In the genomic region with DNA sequence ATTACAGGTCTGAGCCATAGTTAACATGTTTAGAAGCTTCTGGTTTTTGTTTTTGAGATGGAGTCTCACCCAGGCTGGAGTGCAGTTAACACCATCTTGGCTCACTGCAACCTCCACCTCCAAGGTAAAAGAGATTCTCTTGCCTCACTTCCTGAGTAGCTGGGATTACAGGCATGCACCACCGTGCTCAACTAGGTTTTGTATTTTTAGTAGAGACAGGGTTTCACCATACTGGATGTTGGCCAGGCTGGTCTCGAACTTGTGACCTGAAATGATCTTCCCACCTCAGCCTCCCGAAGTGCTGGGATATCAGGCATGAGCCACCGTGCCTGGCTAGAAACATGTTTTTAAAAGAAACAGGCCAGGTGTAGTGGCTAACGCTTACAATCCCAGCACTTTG, we compare ENCODE assay signal across 19 cellular contexts. TPM values are rescaled to one million over a fixed set of nuclear protein-coding genes. Genes with fewer than 3 reads are reported as not detected.
DNase-seq lines count a peak whose midpoint lies in the region; ATAC-seq and TF ChIP-seq lines count a peak whose summit lies in the region.
"Had no signal": no experiment of that assay in that cellular context is flagged by ENCODE, and none has a peak within 500 bp of the region (broad histone marks: within the 10 kb centered on the region; RNA-seq: fewer than 3 reads in every experiment).

No MANE protein-coding gene starts in this region.

- H3F3A ChIP-seq in GM23338 (replicated peaks; ENCODE audit: low read depth) = peaks cover 14% of the 10 kb centered on the region; the same call in 1 of the 2 replicates

- ATAC-seq in activated CD8-positive, alpha-beta T cell treated with anti-CD3 and anti-CD28 coated beads for 36 hours = no peak
- ATAC-seq in activated CD8-positive, alpha-beta T cell treated with anti-CD3 and anti-CD28 coated beads, Interleukin-2, amount 10 ng/mL, durations not matched to agents 7 days and 5 days = no peak
- no peak for ATAC-seq in GM23338
- peak; percentile 30 to 62 (median 46) for ATAC-seq in psoas muscle
- ATAC-seq: CD8-positive, alpha-beta T cell had no signal

- H3K4me1 Mint-ChIP-seq in activated CD8-positive, alpha-beta T cell treated with anti-CD3 and anti-CD28 coated beads for 36 hours (ENCODE audit: low read depth) = peaks cover 33% of the 10 kb centered on the region
- H3K4me1 Mint-ChIP-seq in activated CD8-positive, alpha-beta T cell treated with anti-CD3 and anti-CD28 coated beads, Interleukin-2, amount 10 ng/mL, durations not matched to agents 7 days and 5 days (ENCODE audit: low read depth) = peaks cover 20% of the 10 kb centered on the region
- H3K4me1 Mint-ChIP-seq in GM23338 (no peaks in the 10 kb centered on the region), endodermal cell (no peaks in the 10 kb centered on the region)

- H3K4me3 ChIP-seq in GM23338 (no peak overlapping the region), endodermal cell (ENCODE audit: low read length) (no peak overlapping the region), psoas muscle (no peak overlapping the region)
- H3K4me3 ChIP-seq: BLaER1 had no signal

- peaks cover 42% of the 10 kb centered on the region for H3K36me3 Mint-ChIP-seq in activated CD8-positive, alpha-beta T cell treated with anti-CD3 and anti-CD28 coated beads for 36 hours (ENCODE audit: low read depth)
- peaks cover 41% of the 10 kb centered on the region for H3K36me3 Mint-ChIP-seq in activated CD8-positive, alpha-beta T cell treated with anti-CD3 and anti-CD28 coated beads, Interleukin-2, amount 10 ng/mL, durations not matched to agents 7 days and 5 days (ENCODE audit: low read depth)
- H3K36me3 Mint-ChIP-seq in GM23338 (ENCODE audit: low read depth) (peaks cover 70% of the 10 kb centered on the region), endodermal cell (ENCODE audit: low read depth) (peaks cover 67% of the 10 kb centered on the region)

- H3K27me3 Mint-ChIP-seq in activated CD8-positive, alpha-beta T cell treated with anti-CD3 and anti-CD28 coated beads for 36 hours = no peaks in the 10 kb centered on the region
- H3K27me3 Mint-ChIP-seq in activated CD8-positive, alpha-beta T cell treated with anti-CD3 and anti-CD28 coated beads, Interleukin-2, amount 10 ng/mL, durations not matched to agents 7 days and 5 days (ENCODE audit: low read depth) = no peaks in the 10 kb centered on the region
- peaks cover 4% of the 10 kb centered on the region for H3K27me3 Mint-ChIP-seq in GM23338 (ENCODE audit: insufficient read depth, low read depth, poor library complexity)
- no peaks in the 10 kb centered on the region for H3K27me3 Mint-ChIP-seq in endodermal cell (ENCODE audit: insufficient read depth)
- H3K27me3 Mint-ChIP-seq: B cell; CD4-positive, CD25-positive, alpha-beta regulatory T cell had no signal

- no peaks in the 10 kb centered on the region for H3K9me3 Mint-ChIP-seq in activated CD8-positive, alpha-beta T cell treated with anti-CD3 and anti-CD28 coated beads for 36 hours
- no peaks in the 10 kb centered on the region for H3K9me3 Mint-ChIP-seq in activated CD8-positive, alpha-beta T cell treated with anti-CD3 and anti-CD28 coated beads, Interleukin-2, amount 10 ng/mL, durations not matched to agents 7 days and 5 days (ENCODE audit: insufficient read depth)
- no peaks in the 10 kb centered on the region for H3K9me3 Mint-ChIP-seq in GM23338
- peaks cover 4% of the 10 kb centered on the region for H3K9me3 Mint-ChIP-seq in endodermal cell
- H3K9me3 Mint-ChIP-seq: CD4-positive, CD25-positive, alpha-beta regulatory T cell; CD8-positive, alpha-beta T cell had no signal

- H3K27me3 ChIP-seq in GM23338 (ENCODE audit: insufficient read depth) (no peaks in the 10 kb centered on the region), endodermal cell (ENCODE audit: control insufficient read depth, insufficient read depth, low read length, poor library complexity, severe bottlenecking) (no peaks in the 10 kb centered on the region), psoas muscle (ENCODE audit: insufficient read depth in 3 of 3, low read length in 2 of 3) (no peaks in the 10 kb centered on the region)
- H3K27me3 ChIP-seq: BLaER1 had no signal

- H2AFZ ChIP-seq in GM23338 = no peak overlapping the region

- no peak for TF ChIP-seq CTCF in activated CD8-positive, alpha-beta T cell treated with anti-CD3 and anti-CD28 coated beads for 36 hours (IDR thresholded peaks at IDR 0.05)
- TF ChIP-seq CTCF in GM23338 (conservative IDR thresholded peaks at IDR 0.05; ENCODE audit: low read depth in 2 of 2) (no peak), endodermal cell (conservative IDR thresholded peaks at IDR 0.05) (no peak), psoas muscle (IDR thresholded peaks at IDR 0.05) (no peak)

- WGBS in endodermal cell (ENCODE audit: insufficient coverage in 1 of 2, insufficient read length in 1 of 2), 2 experiments = 90 to 97% methylated on average over 5 of the region's 5 CpGs
- 29 to 53% (median 32%) methylated on average over 5 of the region's 5 CpGs for WGBS in psoas muscle, 3 donors

- peaks cover 44% of the 10 kb centered on the region for H3K36me3 ChIP-seq in GM23338 (ENCODE audit: insufficient read depth)
- peaks cover 62% of the 10 kb centered on the region for H3K36me3 ChIP-seq in endodermal cell (ENCODE audit: control insufficient read depth, insufficient read depth, low read length)
- H3K36me3 ChIP-seq in psoas muscle (ENCODE audit: insufficient read depth in 1 of 2, low read depth in 1 of 2) = peaks cover 10 to 84% of the 10 kb centered on the region in 2 donors

- no peak overlapping the region for H3K4me3 Mint-ChIP-seq in activated CD8-positive, alpha-beta T cell treated with anti-CD3 and anti-CD28 coated beads for 36 hours
- no peak overlapping the region for H3K4me3 Mint-ChIP-seq in activated CD8-positive, alpha-beta T cell treated with anti-CD3 and anti-CD28 coated beads, Interleukin-2, amount 10 ng/mL, durations not matched to agents 7 days and 5 days
- H3K4me3 Mint-ChIP-seq in GM23338 = no peak overlapping the region
- no peak overlapping the region for H3K4me3 Mint-ChIP-seq in endodermal cell
- H3K4me3 Mint-ChIP-seq: B cell; CD8-positive, alpha-beta T cell had no signal

- peak overlapping the region; percentile 7 for H3K27ac Mint-ChIP-seq in activated CD8-positive, alpha-beta T cell treated with anti-CD3 and anti-CD28 coated beads for 36 hours
- H3K27ac Mint-ChIP-seq in activated CD8-positive, alpha-beta T cell treated with anti-CD3 and anti-CD28 coated beads, Interleukin-2, amount 10 ng/mL, durations not matched to agents 7 days and 5 days = no peak overlapping the region
- H3K27ac Mint-ChIP-seq in GM23338 = no peak overlapping the region
- no peak overlapping the region for H3K27ac Mint-ChIP-seq in endodermal cell
- H3K27ac Mint-ChIP-seq: B cell; CD8-positive, alpha-beta T cell had no signal

- peaks cover 11% of the 10 kb centered on the region for H4K20me1 ChIP-seq in GM23338 (replicated peaks; ENCODE audit: insufficient read depth)

- H3K9me3 ChIP-seq in endodermal cell (ENCODE audit: control insufficient read depth, low read length) (no peaks in the 10 kb centered on the region), psoas muscle (no peaks in the 10 kb centered on the region)
- H3K9me3 ChIP-seq: BLaER1, Caco-2 had no signal

- DNase-seq in activated CD8-positive, alpha-beta T cell treated with anti-CD3 and anti-CD28 coated beads for 36 hours = no peak
- DNase-seq in activated CD8-positive, alpha-beta T cell treated with anti-CD3 and anti-CD28 coated beads, Interleukin-2, amount 10 ng/mL, durations not matched to agents 7 days and 5 days = no peak
- DNase-seq in GM23338 (ENCODE audit: low spot score) = no peak
- peak; percentile 19 for DNase-seq in endodermal cell
- no peak for DNase-seq in psoas muscle
- no peak for DNase-seq in DMS114 treated with DMSO at 0.1 percent for 48 hours (lab: John Stamatoyannopoulos, UW; ENCODE audit: unreplicated experiment)
- DNase-seq in SW 1271 (lab: John Stamatoyannopoulos, UW) = no peak
- DNase-seq: Caco-2; CD4-positive, CD25-positive, alpha-beta regulatory T cell; CD8-positive, alpha-beta T cell; DMS79; EL; GF-D8; GOT3; HCEC 1CT had no signal

- H3K4me2 ChIP-seq in GM23338 = no peak overlapping the region
- H3K4me2 ChIP-seq: BLaER1 had no signal

- H3K4me1 ChIP-seq in GM23338 (ENCODE audit: insufficient read depth) = no peaks in the 10 kb centered on the region
- no peaks in the 10 kb centered on the region for H3K4me1 ChIP-seq in endodermal cell (ENCODE audit: control insufficient read depth, insufficient read depth, low read length)
- no peaks in the 10 kb centered on the region for H3K4me1 ChIP-seq in psoas muscle
- H3K4me1 ChIP-seq: BLaER1, Caco-2 had no signal

- POLR2A ChIA-PET in activated CD8-positive, alpha-beta T cell treated with anti-CD3 and anti-CD28 coated beads for 36 hours (lab: Charles Lee) = interaction anchor here (0.6 to 1.9 kb wide), 2 partner anchors 10 to 165 kb away, joined by 3 to 6 read pairs; partner anchors contain the start of gene NDUFS5
- POLR2A ChIA-PET in activated CD8-positive, alpha-beta T cell treated with anti-CD3 and anti-CD28 coated beads, Interleukin-2, amount 10 ng/mL, durations not matched to agents 7 days and 5 days (lab: Charles Lee) = no interaction called here

- CTCF ChIA-PET in activated CD8-positive, alpha-beta T cell treated with anti-CD3 and anti-CD28 coated beads for 36 hours (lab: Charles Lee) = no interaction called here
- CTCF ChIA-PET in activated CD8-positive, alpha-beta T cell treated with anti-CD3 and anti-CD28 coated beads, Interleukin-2, amount 10 ng/mL, durations not matched to agents 7 days and 5 days (lab: Charles Lee) = interaction anchor here (0.6 to 1.2 kb wide), 2 partner anchors 49 to 71 kb away, joined by 3 read pairs; no protein-coding TSS in a partner anchor

- intact Hi-C loops in activated CD8-positive, alpha-beta T cell treated with anti-CD3 and anti-CD28 coated beads for 36 hours (cut with micrococcal nuclease) = no loop called here
- intact Hi-C loops in psoas muscle (cut with DNase I) = no loop called here

- H3K27ac ChIP-seq in GM23338 (ENCODE audit: low read depth) (peak overlapping the region; percentile 45; the same call in 1 of the 2 replicates), endodermal cell (ENCODE audit: low read depth, low read length) (no peak overlapping the region), psoas muscle (no peak overlapping the region)
- H3K27ac ChIP-seq: 22Rv1, BLaER1, C4-2B had no signal

- no peaks in the 10 kb centered on the region for H3K9me2 ChIP-seq in GM23338 (ENCODE audit: insufficient read depth)

- H3K9ac ChIP-seq in endodermal cell (ENCODE audit: extremely low read depth, low read length, poor library complexity, severe bottlenecking) = no peak overlapping the region
- H3K9ac ChIP-seq: BLaER1 had no signal

- peaks cover 14% of the 10 kb centered on the region for H3K79me2 ChIP-seq in GM23338 (replicated peaks; ENCODE audit: insufficient read depth)

RNA-seq across cellular contexts. Expression of gene NDUFS5, which starts 10.5 kb away (rescaled TPM):
- total RNA-seq in activated CD8-positive, alpha-beta T cell treated with anti-CD3 and anti-CD28 coated beads for 36 hours = 100 to 1,000 TPM; 153 to 178 TPM
- 100 to 1,000 TPM; 134 to 138 TPM for total RNA-seq in activated CD8-positive, alpha-beta T cell treated with anti-CD3 and anti-CD28 coated beads, Interleukin-2, amount 10 ng/mL, durations not matched to agents 7 days and 5 days
- total RNA-seq in GM23338 (2014; rRNA removed; shearing (Covaris generic)) = 532 and 878 TPM in 2 replicates
- polyA plus RNA-seq in GM23338 (2016; fragmentation: Nextera tagmentation; extraction: Ambion mirVana) (2,534 and 2,723 TPM in 2 replicates), psoas muscle (100 to 1,000 TPM; 629 to 910 (median 836) TPM)
- total RNA-seq in endodermal cell (100 to 1,000 TPM; 295 to 349 TPM), psoas muscle (100 to 1,000 TPM; 276 to 407 (median 350) TPM)
- 400 TPM for polyA plus RNA-seq in endodermal cell (2013, experiment 1 of 2)
- polyA plus RNA-seq in endodermal cell (2013, experiment 2 of 2) = 403 TPM

RNA-seq across cellular contexts. Expression of gene AKIRIN1, which starts 45.6 kb away (rescaled TPM):
- 10 to 100 TPM; 57.8 to 59.4 TPM for total RNA-seq in activated CD8-positive, alpha-beta T cell treated with anti-CD3 and anti-CD28 coated beads for 36 hours
- total RNA-seq in activated CD8-positive, alpha-beta T cell treated with anti-CD3 and anti-CD28 coated beads, Interleukin-2, amount 10 ng/mL, durations not matched to agents 7 days and 5 days = 10 to 100 TPM; 51.2 to 53.8 TPM
- 254 and 281 TPM in 2 replicates for total RNA-seq in GM23338 (2014; rRNA removed; shearing (Covaris generic))
- polyA plus RNA-seq in GM23338 (2016; fragmentation: Nextera tagmentation; extraction: Ambion mirVana) (156 and 162 TPM in 2 replicates), psoas muscle (10 to 100 TPM; 27.6 to 65.3 (median 32.8) TPM)
- total RNA-seq in endodermal cell (100 to 1,000 TPM; 128 to 137 TPM), psoas muscle (10 to 100 TPM; 20.0 to 41.7 (median 35.0) TPM)
- 93.5 TPM for polyA plus RNA-seq in endodermal cell (2013, experiment 1 of 2)
- 90.5 TPM for polyA plus RNA-seq in endodermal cell (2013, experiment 2 of 2)

Comparison
In these comparisons a context has a peak if more than half of its experiments do, and no peak if none do; other contexts are left out.
1. ATAC-seq: peak in psoas muscle (4 of 4); none in activated CD8-positive, alpha-beta T cell treated with anti-CD3 and anti-CD28 coated beads for 36 hours (single experiment), activated CD8-positive, alpha-beta T cell treated with anti-CD3 and anti-CD28 coated beads, Interleukin-2, amount 10 ng/mL, durations not matched to agents 7 days and 5 days (single experiment) and GM23338 (single experiment).